8 cellular contexts compared by ENCODE assay signal in genomic region chr5:32537437-32538029, GRCh38. TPM values are rescaled to one million over a fixed set of nuclear protein-coding genes. Genes with fewer than 3 reads are reported as not detected.
DNase-seq lines count a peak whose midpoint lies in the region; ATAC-seq, FAIRE-seq and TF ChIP-seq lines count a peak whose summit lies in the region.
"Not testable (repeated sequence)": the region's sequence is repeated elsewhere in the genome, so short reads cannot be mapped to it uniquely, and the experiment has no call there.

No MANE protein-coding gene starts in this region.

- H3K4me1 ChIP-seq in left ventricle myocardium inferior = not testable (repeated sequence)

- not testable (repeated sequence) for H3K9me3 ChIP-seq in left ventricle myocardium inferior (replicated peaks)

- not testable (repeated sequence) for TF ChIP-seq CTCF in left ventricle myocardium inferior (IDR thresholded peaks at IDR 0.05; ENCODE audit: borderline replicate concordance)

- H3K36me3 ChIP-seq in left ventricle myocardium inferior = not testable (repeated sequence)

- peak; percentile 5 for FAIRE-seq in urothelium cell line (lab: Jason Lieb, UNC)

- peak; percentile 77 for DNase-seq in GM03348 (ENCODE audit: low spot score)
- peak; percentile 30 to 47 for DNase-seq in Kasumi-1 (lab: John Stamatoyannopoulos, UW)
- DNase-seq in SIG-M5 treated with dmso at 0.1 percent for 504 hours (lab: John Stamatoyannopoulos, UW; ENCODE audit: unreplicated experiment) = peak; percentile 88
- not testable (repeated sequence) for DNase-seq in activated naive CD8-positive, alpha-beta T cell treated with anti-CD3 and anti-CD28 coated beads, Interleukin-2, amount 10 ng/mL, durations not matched to agents 7 days and 5 days; left ventricle myocardium inferior
- peak; percentile 43 for DNase-seq in urothelium cell line (ENCODE audit: low spot score)

- intact Hi-C loops in left ventricle myocardium inferior (cut with micrococcal nuclease) = not testable (repeated sequence)

- not testable (repeated sequence) for H3K36me3 Mint-ChIP-seq in activated naive CD8-positive, alpha-beta T cell treated with anti-CD3 and anti-CD28 coated beads, Interleukin-2, amount 10 ng/mL, durations not matched to agents 7 days and 5 days

- H3K27ac Mint-ChIP-seq in activated naive CD8-positive, alpha-beta T cell treated with anti-CD3 and anti-CD28 coated beads, Interleukin-2, amount 10 ng/mL, durations not matched to agents 7 days and 5 days = not testable (repeated sequence)

- ATAC-seq in GM21360 (IDR thresholded peaks at IDR 0.05; ENCODE audit: unreplicated experiment) = peak; percentile 8
- ATAC-seq in HG02943 (IDR thresholded peaks at IDR 0.05; ENCODE audit: low read depth, unreplicated experiment) = peak; percentile 11
- ATAC-seq in activated naive CD8-positive, alpha-beta T cell treated with anti-CD3 and anti-CD28 coated beads, Interleukin-2, amount 10 ng/mL, durations not matched to agents 7 days and 5 days (ENCODE audit: low read depth) = peak; percentile 36

- peaks cover 14% of the 10 kb centered on the region for H3K4me1 Mint-ChIP-seq in activated naive CD8-positive, alpha-beta T cell treated with anti-CD3 and anti-CD28 coated beads, Interleukin-2, amount 10 ng/mL, durations not matched to agents 7 days and 5 days

- H3K9me3 Mint-ChIP-seq in activated naive CD8-positive, alpha-beta T cell treated with anti-CD3 and anti-CD28 coated beads, Interleukin-2, amount 10 ng/mL, durations not matched to agents 7 days and 5 days = not testable (repeated sequence)

- H3K27me3 Mint-ChIP-seq in activated naive CD8-positive, alpha-beta T cell treated with anti-CD3 and anti-CD28 coated beads, Interleukin-2, amount 10 ng/mL, durations not matched to agents 7 days and 5 days = not testable (repeated sequence)

- not testable (repeated sequence) for H3K4me3 Mint-ChIP-seq in activated naive CD8-positive, alpha-beta T cell treated with anti-CD3 and anti-CD28 coated beads, Interleukin-2, amount 10 ng/mL, durations not matched to agents 7 days and 5 days

- POLR2A ChIA-PET in activated naive CD8-positive, alpha-beta T cell treated with anti-CD3 and anti-CD28 coated beads, Interleukin-2, amount 10 ng/mL, durations not matched to agents 7 days and 5 days (lab: Charles Lee) = interaction anchor here (0.7 kb wide), 1 partner anchor 1400 kb away, joined by 3 read pairs; no protein-coding TSS in a partner anchor

- H3K27me3 ChIP-seq in left ventricle myocardium inferior (ENCODE audit: low read depth) = not testable (repeated sequence)

- not testable (repeated sequence) for H3K4me3 ChIP-seq in left ventricle myocardium inferior

- H3K27ac ChIP-seq in left ventricle myocardium inferior (replicated peaks) = peak overlapping the region; percentile 48

RNA-seq across cellular contexts. Expression of gene SUB1, which starts 47.8 kb away (rescaled TPM):
- total RNA-seq in activated naive CD8-positive, alpha-beta T cell treated with anti-CD3 and anti-CD28 coated beads, Interleukin-2, amount 10 ng/mL, durations not matched to agents 7 days and 5 days = 100 to 1,000 TPM; 290 to 294 TPM
- total RNA-seq in left ventricle myocardium inferior = 222 TPM
